In genomic region chr5:150166193-150167162, GRCh38 we compare ENCODE assay signal across 1 cellular context.
TF ChIP-seq lines count a peak whose summit lies in the region.

Gene CDX1, plus strand, starts transcription at chr5:150166778. Its CDS starts 99 bp downstream, at chr5:150166877.

TF ChIP-seq in GM23338, 12 proteins besides CTCF, POLR2A, EP300 and RAD21:
- TF ChIP-seq ZNF462 (CRISPR knock-in tag; IDR thresholded peaks at IDR 0.05), result no peak
- TF ChIP-seq EZH2 (IDR thresholded peaks at IDR 0.05; ENCODE audit: low read depth, unreplicated experiment), result peak; percentile 72
- TF ChIP-seq EZH2phosphoT487 (IDR thresholded peaks at IDR 0.05; ENCODE audit: unreplicated experiment), result peak; percentile 52
- no peak for TF ChIP-seq POLR2AphosphoS5 (IDR thresholded peaks at IDR 0.05; ENCODE audit: low read depth)
- no peak for TF ChIP-seq ZNF331 (CRISPR knock-in tag; IDR thresholded peaks at IDR 0.05; ENCODE audit: low read depth)
